ENCODE assay signal across 8 cellular contexts in genomic region chr11:57751676-57752253, GRCh38. TPM values are rescaled to one million over a fixed set of nuclear protein-coding genes. Genes with fewer than 3 reads are reported as not detected.
A peak's percentile ranks its signal among the peaks of the same experiment; 100 is the strongest.
DNase-seq lines count a peak whose midpoint lies in the region; ATAC-seq, FAIRE-seq and TF ChIP-seq lines count a peak whose summit lies in the region.

Gene BTBD18 (minus strand): TSS chr11:57751819. CDS start chr11:57751188, 631 bp downstream.

- peak; percentile 57 for DNase-seq in EH (ENCODE audit: low read depth)
- DNase-seq in HTR-8/SVneo (ENCODE audit: insufficient read length, low spot score): peak; percentile 38
- DNase-seq in T-helper 2 cell treated with Interferon-gamma antibody and Interleukin-4, amounts not matched to agents 5 μg/mL and 100 μg/mL, for 36 hours (ENCODE audit: low spot score): no peak
- no peak for DNase-seq in retinal pigment epithelial cell (ENCODE audit: low read depth)
- no peak for DNase-seq in activated T-cell treated with anti-CD3 and anti-CD28 coated beads, Interleukin-2, amount 50 U/mL, for 1 hour
- DNase-seq in activated CD4-positive, alpha-beta memory T cell treated with anti-CD3 and anti-CD28 coated beads for 36 hours: no peak

- H3K36me3 ChIP-seq in gastroesophageal sphincter: peaks cover 0 to 13% of the 10 kb centered on the region in 2 donors

- no peaks in the 10 kb centered on the region for H3K9me3 ChIP-seq in gastroesophageal sphincter

- 48 to 53% methylated on average over 9 of the region's 10 CpGs for WGBS in gastroesophageal sphincter (ENCODE audit: low coverage in 1 of 2), 2 donors

- no peak within 1 kb of the TSS for H3K27ac ChIP-seq in gastroesophageal sphincter

- H3K4me3 ChIP-seq in gastroesophageal sphincter: no peak within 1 kb of the TSS
- H3K4me3 ChIP-seq in retinal pigment epithelial cell (ENCODE audit: low read length): no peak within 1 kb of the TSS

- H3K9me3 Mint-ChIP-seq in T-helper 2 cell treated with Interferon-gamma antibody and Interleukin-4, amounts not matched to agents 5 μg/mL and 100 μg/mL, for 36 hours: no peaks in the 10 kb centered on the region
- no peaks in the 10 kb centered on the region for H3K9me3 Mint-ChIP-seq in activated CD4-positive, alpha-beta memory T cell treated with anti-CD3 and anti-CD28 coated beads for 36 hours

- no peaks in the 10 kb centered on the region for H3K27me3 ChIP-seq in gastroesophageal sphincter

- H3K27ac Mint-ChIP-seq in T-helper 2 cell treated with Interferon-gamma antibody and Interleukin-4, amounts not matched to agents 5 μg/mL and 100 μg/mL, for 36 hours: peak within 1 kb of the TSS; percentile 46
- H3K27ac Mint-ChIP-seq in activated CD4-positive, alpha-beta memory T cell treated with anti-CD3 and anti-CD28 coated beads for 36 hours: no peak within 1 kb of the TSS

- POLR2A ChIA-PET in activated CD4-positive, alpha-beta memory T cell treated with anti-CD3 and anti-CD28 coated beads for 36 hours (lab: Charles Lee): interaction anchor here (0.7 to 2.8 kb wide), 2 partner anchors 9 to 10 kb away, joined by 3 to 12 read pairs; partner anchors contain the start of gene SELENOH

- TF ChIP-seq POLR2A in gastroesophageal sphincter (IDR thresholded peaks at IDR 0.05): no peak

- peaks cover 3% of the 10 kb centered on the region for H3K4me1 Mint-ChIP-seq in T-helper 2 cell treated with Interferon-gamma antibody and Interleukin-4, amounts not matched to agents 5 μg/mL and 100 μg/mL, for 36 hours (ENCODE audit: low read depth)
- H3K4me1 Mint-ChIP-seq in activated CD4-positive, alpha-beta memory T cell treated with anti-CD3 and anti-CD28 coated beads for 36 hours (ENCODE audit: low read depth): peaks cover 5% of the 10 kb centered on the region

- H3K36me3 Mint-ChIP-seq in T-helper 2 cell treated with Interferon-gamma antibody and Interleukin-4, amounts not matched to agents 5 μg/mL and 100 μg/mL, for 36 hours (ENCODE audit: low read depth): peaks cover 13% of the 10 kb centered on the region
- peaks cover 5% of the 10 kb centered on the region for H3K36me3 Mint-ChIP-seq in activated CD4-positive, alpha-beta memory T cell treated with anti-CD3 and anti-CD28 coated beads for 36 hours

- CTCF ChIA-PET in activated CD4-positive, alpha-beta memory T cell treated with anti-CD3 and anti-CD28 coated beads for 36 hours (lab: Charles Lee): interaction anchor here (0.9 to 2.0 kb wide), 2 partner anchors 49 to 56 kb away, joined by 4 to 42 read pairs; no protein-coding TSS in a partner anchor

- no peak for FAIRE-seq in HTR-8/SVneo (lab: Jason Lieb, UNC)

- no peak for ATAC-seq in gastroesophageal sphincter
- ATAC-seq in HG03025 (IDR thresholded peaks at IDR 0.05; ENCODE audit: low FRiP score, unreplicated experiment): no peak

- no peaks in the 10 kb centered on the region for H3K27me3 Mint-ChIP-seq in T-helper 2 cell treated with Interferon-gamma antibody and Interleukin-4, amounts not matched to agents 5 μg/mL and 100 μg/mL, for 36 hours (ENCODE audit: low read depth)
- H3K27me3 Mint-ChIP-seq in activated CD4-positive, alpha-beta memory T cell treated with anti-CD3 and anti-CD28 coated beads for 36 hours: no peaks in the 10 kb centered on the region

- TF ChIP-seq CTCF in gastroesophageal sphincter (IDR thresholded peaks at IDR 0.05): peak in 3 of 4 experiments; percentile 27 to 48 (median 44)
- TF ChIP-seq CTCF in retinal pigment epithelial cell (conservative IDR thresholded peaks at IDR 0.05; ENCODE audit: low read depth, low read length): peak; percentile 62

- intact Hi-C loops in activated CD4-positive, alpha-beta memory T cell treated with anti-CD3 and anti-CD28 coated beads for 36 hours (cut with micrococcal nuclease): loop anchor here (1.0 kb wide), 1 partner anchor 49 kb away; no protein-coding TSS in a partner anchor

- H3K4me1 ChIP-seq in gastroesophageal sphincter: peaks cover 0 to 3% (median 0%) of the 10 kb centered on the region in 3 donors

- no peak for TF ChIP-seq EP300 in gastroesophageal sphincter (IDR thresholded peaks at IDR 0.05)

- no peak within 1 kb of the TSS for H3K4me3 Mint-ChIP-seq in T-helper 2 cell treated with Interferon-gamma antibody and Interleukin-4, amounts not matched to agents 5 μg/mL and 100 μg/mL, for 36 hours
- no peak within 1 kb of the TSS for H3K4me3 Mint-ChIP-seq in activated CD4-positive, alpha-beta memory T cell treated with anti-CD3 and anti-CD28 coated beads for 36 hours

RNA-seq across cellular contexts. Expression of gene BTBD18, which starts in this region (rescaled TPM):
- not detected for total RNA-seq in gastroesophageal sphincter
- not detected for total RNA-seq in activated CD4-positive, alpha-beta memory T cell treated with anti-CD3 and anti-CD28 coated beads for 36 hours

Comparison
In these comparisons a context has a peak if more than half of its experiments do, and no peak if none do; other contexts are left out.
1. DNase-seq: peak in EH (single experiment) and HTR-8/SVneo (single experiment); none in T-helper 2 cell treated with Interferon-gamma antibody and Interleukin-4, amounts not matched to agents 5 μg/mL and 100 μg/mL, for 36 hours (single experiment), retinal pigment epithelial cell (single experiment), activated T-cell treated with anti-CD3 and anti-CD28 coated beads, Interleukin-2, amount 50 U/mL, for 1 hour (single experiment) and activated CD4-positive, alpha-beta memory T cell treated with anti-CD3 and anti-CD28 coated beads for 36 hours (single experiment).